In the genomic region with DNA sequence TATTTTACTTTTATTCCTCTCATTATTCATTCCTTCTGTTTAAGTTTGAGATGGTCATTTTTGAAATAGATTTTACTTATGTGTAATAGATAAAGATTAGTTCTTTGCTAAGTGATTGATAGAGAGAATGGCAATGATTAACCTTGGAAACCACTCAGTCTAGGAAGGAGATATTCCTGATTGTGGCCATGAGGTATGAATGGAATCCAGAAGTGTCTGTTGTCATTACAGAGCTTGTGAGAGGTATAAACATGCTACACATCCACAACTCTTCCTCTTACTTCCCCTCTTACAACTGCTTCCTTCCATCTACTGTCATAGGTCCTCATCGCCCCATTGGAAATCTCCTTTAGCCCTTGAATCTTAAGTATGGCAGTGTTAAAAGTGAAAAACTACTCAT, we compare ENCODE assay signal across 19 cellular contexts.
"Had no signal": no experiment of that assay in that cellular context is flagged by ENCODE, and none has a peak within 500 bp of the region (broad histone marks: within the 10 kb centered on the region; RNA-seq: fewer than 3 reads in every experiment).

No MANE protein-coding gene starts in this region.

- H3K36me3 ChIP-seq: sigmoid colon, spleen, upper lobe of right lung had no signal

- H3K4me1 ChIP-seq: parathyroid adenoma, spleen, upper lobe of right lung had no signal

- H3K36me3 Mint-ChIP-seq: activated naive CD4-positive, alpha-beta T cell treated with anti-CD3 and anti-CD28 coated beads, Interleukin-2, amount 50 U/mL, for 24 hours; memory B cell; natural killer cell; stimulated activated naive B cell treated with anti-CD40 and anti-IgM and Interleukin-4, amounts not matched to agents 10 μg/mL and 1 μg/mL and 100 μg/mL, for 72 hours had no signal

- H3K9me3 ChIP-seq: sigmoid colon, spleen, upper lobe of right lung had no signal

- H3K4me3 ChIP-seq: sigmoid colon, spleen, upper lobe of right lung had no signal

- H3K79me2 ChIP-seq: parathyroid adenoma had no signal

- H3K9ac ChIP-seq: parathyroid adenoma had no signal

- H3K27ac Mint-ChIP-seq: activated naive CD4-positive, alpha-beta T cell treated with anti-CD3 and anti-CD28 coated beads, Interleukin-2, amount 50 U/mL, for 24 hours; memory B cell; natural killer cell; stimulated activated naive B cell treated with anti-CD40 and anti-IgM and Interleukin-4, amounts not matched to agents 10 μg/mL and 1 μg/mL and 100 μg/mL, for 72 hours; T-helper 1 cell treated with Interleukin-12 subunit alpha and Interleukin-12 subunit beta and Interleukin-4 antibody, amounts not matched to agents 30 μg/mL and 1 μg/mL, for 36 hours had no signal

- ATAC-seq: natural killer cell; stimulated activated naive B cell treated with anti-CD40 and anti-IgM and Interleukin-4, amounts not matched to agents 10 μg/mL and 1 μg/mL and 100 μg/mL, for 72 hours; upper lobe of right lung had no signal

- H3K4me3 Mint-ChIP-seq: activated naive CD4-positive, alpha-beta T cell treated with anti-CD3 and anti-CD28 coated beads, Interleukin-2, amount 50 U/mL, for 24 hours; memory B cell; natural killer cell; stimulated activated naive B cell treated with anti-CD40 and anti-IgM and Interleukin-4, amounts not matched to agents 10 μg/mL and 1 μg/mL and 100 μg/mL, for 72 hours; T-helper 1 cell treated with Interleukin-12 subunit alpha and Interleukin-12 subunit beta and Interleukin-4 antibody, amounts not matched to agents 30 μg/mL and 1 μg/mL, for 36 hours had no signal

- H3K27ac ChIP-seq: parathyroid adenoma, sigmoid colon, spleen, upper lobe of right lung had no signal

- DNase-seq: activated CD4-positive, alpha-beta T cell treated with anti-CD3 and anti-CD28 coated beads, Interleukin-2, amount 50 U/mL, for 1 hour; activated CD4-positive, CD25-positive, alpha-beta regulatory T cell treated with anti-CD3 and anti-CD28 coated beads, Interleukin-2, amount 50 U/mL, for 72 hours; activated CD8-positive, alpha-beta memory T cell treated with anti-CD3 and anti-CD28 coated beads for 24 hours; activated CD8-positive, alpha-beta memory T cell treated with anti-CD3 and anti-CD28 coated beads, Interleukin-2, amount 50 U/mL, for 48 hours; activated effector memory CD4-positive, alpha-beta T cell treated with anti-CD3 and anti-CD28 coated beads, Interleukin-2, amount 50 U/mL, for 16 hours; activated T-cell treated with anti-CD3 and anti-CD28 coated beads, Interleukin-2, amount 50 U/mL, for 48 hours; dermis blood vessel endothelial cell; effector memory CD4-positive, alpha-beta T cell; hippocampal formation; natural killer cell; sigmoid colon; spleen; stimulated activated CD4-positive, alpha-beta T cell treated with anti-CD3 and anti-CD28 coated beads, Interleukin-4, amount 100 ng/mL, for 4 hours; stimulated activated naive B cell treated with anti-CD40 and anti-IgM and Interleukin-4, amounts not matched to agents 10 μg/mL and 1 μg/mL and 100 μg/mL, for 72 hours; upper lobe of right lung had no signal

- H3K27me3 ChIP-seq: sigmoid colon, spleen, upper lobe of right lung had no signal

- H3K27me3 Mint-ChIP-seq: activated naive CD4-positive, alpha-beta T cell treated with anti-CD3 and anti-CD28 coated beads, Interleukin-2, amount 50 U/mL, for 24 hours; memory B cell had no signal

- H3K9me3 Mint-ChIP-seq: activated naive CD4-positive, alpha-beta T cell treated with anti-CD3 and anti-CD28 coated beads, Interleukin-2, amount 50 U/mL, for 24 hours; memory B cell; stimulated activated naive B cell treated with anti-CD40 and anti-IgM and Interleukin-4, amounts not matched to agents 10 μg/mL and 1 μg/mL and 100 μg/mL, for 72 hours; T-helper 1 cell treated with Interleukin-12 subunit alpha and Interleukin-12 subunit beta and Interleukin-4 antibody, amounts not matched to agents 30 μg/mL and 1 μg/mL, for 36 hours had no signal

- H3K4me1 Mint-ChIP-seq: activated naive CD4-positive, alpha-beta T cell treated with anti-CD3 and anti-CD28 coated beads, Interleukin-2, amount 50 U/mL, for 24 hours; memory B cell; natural killer cell; stimulated activated naive B cell treated with anti-CD40 and anti-IgM and Interleukin-4, amounts not matched to agents 10 μg/mL and 1 μg/mL and 100 μg/mL, for 72 hours had no signal

- H2AFZ ChIP-seq: parathyroid adenoma had no signal
